In the genomic region with DNA sequence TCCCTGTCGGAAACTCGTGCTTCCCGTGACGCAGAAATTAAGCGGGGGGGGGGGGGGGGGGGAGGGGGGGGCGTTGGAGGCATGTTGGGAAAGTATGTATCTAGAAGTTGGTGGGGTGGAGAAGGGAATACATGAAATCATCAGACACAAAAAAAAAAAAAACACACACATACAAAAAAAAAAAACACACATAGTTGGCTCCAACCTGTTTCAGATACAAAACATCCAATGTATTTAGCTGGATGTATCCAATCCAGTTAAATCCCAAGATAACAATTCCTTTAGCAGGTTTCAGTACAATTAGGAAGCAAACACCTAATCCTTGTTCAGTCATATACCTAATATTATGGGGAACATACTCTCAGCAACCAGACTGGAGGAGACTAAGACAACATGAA, we compare ENCODE assay signal across 8 cellular contexts. TPM values are rescaled to one million over a fixed set of nuclear protein-coding genes. Genes with fewer than 3 reads are reported as not detected.
A peak's percentile ranks its signal among the peaks of the same experiment; 100 is the strongest.
DNase-seq lines count a peak whose midpoint lies in the region; ATAC-seq and TF ChIP-seq lines count a peak whose summit lies in the region.

No MANE protein-coding gene starts in this region.

- DNase-seq in MG63, result no peak
- DNase-seq in nephron progenitor cell, result no peak
- DNase-seq in NCI-H146 (lab: John Stamatoyannopoulos, UW), result no peak
- DNase-seq in NCI-H69 (lab: John Stamatoyannopoulos, UW), result no peak

- peak overlapping the region; percentile 97 for H3K27ac Mint-ChIP-seq in nephron progenitor cell

- H3K27ac ChIP-seq in BLaER1 treated with 17β-estradiol and CSF1 and Interleukin-3, amounts not matched to agents 10 nM and 100 nM, result peak overlapping the region; percentile 78 to 91 (median 86); a peak in 21 of 22 replicates
- peak overlapping the region; percentile 98 for H3K27ac ChIP-seq in ectodermal cell (ENCODE audit: insufficient read depth, low read depth, low read length, poor library complexity, severe bottlenecking)

- no peaks in the 10 kb centered on the region for H3K27me3 ChIP-seq in BLaER1 treated with 17β-estradiol and CSF1 and Interleukin-3, amounts not matched to agents 10 nM and 100 nM
- H3K27me3 ChIP-seq in MG63 (no peaks in the 10 kb centered on the region), ectodermal cell (ENCODE audit: control insufficient read depth, insufficient read depth, low read length, poor library complexity, severe bottlenecking) (no peaks in the 10 kb centered on the region)

- H3K4me3 ChIP-seq in BLaER1 treated with 17β-estradiol and CSF1 and Interleukin-3, amounts not matched to agents 10 nM and 100 nM, result peak overlapping the region; percentile 68 to 93 (median 86)
- H3K4me3 ChIP-seq in MG63, result peak overlapping the region; percentile 82
- H3K4me3 ChIP-seq in ectodermal cell (ENCODE audit: insufficient read depth, low read depth, low read length), result peak overlapping the region; percentile 80

- ATAC-seq in HG03039 (IDR thresholded peaks at IDR 0.05; ENCODE audit: unreplicated experiment), result no peak
- no peak for ATAC-seq in GM21825 (IDR thresholded peaks at IDR 0.05; ENCODE audit: unreplicated experiment)

- H3K27me3 Mint-ChIP-seq in nephron progenitor cell (ENCODE audit: low read depth, poor library complexity), result no peaks in the 10 kb centered on the region

- peak overlapping the region; percentile 91 for H3K4me3 Mint-ChIP-seq in nephron progenitor cell

- 13% methylated on average over 4 of the region's 6 CpGs; no CpG with 5 or more reads in 1 of the 2 experiments for WGBS in ectodermal cell, 2 experiments

- H3K4me2 ChIP-seq in BLaER1 treated with 17β-estradiol and CSF1 and Interleukin-3, amounts not matched to agents 10 nM and 100 nM, result peak overlapping the region; percentile 59 to 92 (median 67)

- peaks cover 0 to 30% (median 11%) of the 10 kb centered on the region in 11 experiments; a peak in 10 of 22 replicates for H4K20me1 ChIP-seq in BLaER1 treated with 17β-estradiol and CSF1 and Interleukin-3, amounts not matched to agents 10 nM and 100 nM

- peaks cover 37 to 55% (median 48%) of the 10 kb centered on the region in 10 experiments for H3K4me1 ChIP-seq in BLaER1 treated with 17β-estradiol and CSF1 and Interleukin-3, amounts not matched to agents 10 nM and 100 nM
- peaks cover 14% of the 10 kb centered on the region for H3K4me1 ChIP-seq in ectodermal cell (ENCODE audit: control insufficient read depth, insufficient read depth, low read length)

- H3K9me3 ChIP-seq in BLaER1 treated with 17β-estradiol and CSF1 and Interleukin-3, amounts not matched to agents 10 nM and 100 nM (replicated peaks in 1 of 11), result no peaks in the 10 kb centered on the region
- no peaks in the 10 kb centered on the region for H3K9me3 ChIP-seq in MG63
- no peaks in the 10 kb centered on the region for H3K9me3 ChIP-seq in ectodermal cell (ENCODE audit: control insufficient read depth, low read length)

- H3K9me3 Mint-ChIP-seq in nephron progenitor cell, result no peaks in the 10 kb centered on the region

- H3K9ac ChIP-seq in BLaER1 treated with 17β-estradiol and CSF1 and Interleukin-3, amounts not matched to agents 10 nM and 100 nM, result peak overlapping the region; percentile 81 to 92 (median 87); a peak in 21 of 22 replicates

- TF ChIP-seq CTCF in nephron progenitor cell (IDR thresholded peaks at IDR 0.05), result no peak

- no peaks in the 10 kb centered on the region for H3K36me3 Mint-ChIP-seq in nephron progenitor cell (ENCODE audit: low read depth)

- peaks cover 41% of the 10 kb centered on the region for H3K4me1 Mint-ChIP-seq in nephron progenitor cell

- peaks cover 0 to 2% (median 0%) of the 10 kb centered on the region in 11 experiments; a peak in 1 of 22 replicates for H3K36me3 ChIP-seq in BLaER1 treated with 17β-estradiol and CSF1 and Interleukin-3, amounts not matched to agents 10 nM and 100 nM
- H3K36me3 ChIP-seq in MG63 (no peaks in the 10 kb centered on the region), ectodermal cell (ENCODE audit: control insufficient read depth, insufficient read depth, low read length) (no peaks in the 10 kb centered on the region)

RNA-seq across cellular contexts. Expression of gene FAM222B, which starts 29.6 kb away (rescaled TPM):
- 0.05 and 0.46 TPM in 2 replicates for total RNA-seq in MG63 (2014; rRNA removed; shearing (Covaris generic); ENCODE audit: low replicate concordance)
- 43.4 TPM for polyA plus RNA-seq in ectodermal cell (2013, experiment 1 of 4)
- 45.1 TPM for polyA plus RNA-seq in ectodermal cell (2013, experiment 2 of 4)
- 34.2 TPM for polyA plus RNA-seq in ectodermal cell (2013, experiment 3 of 4)
- polyA plus RNA-seq in ectodermal cell (2013, experiment 4 of 4), result 38.5 TPM

RNA-seq across cellular contexts. Expression of gene ERAL1, which starts 41.8 kb away (rescaled TPM):
- total RNA-seq in MG63 (2014; rRNA removed; shearing (Covaris generic); ENCODE audit: low replicate concordance), result 34.5 and 60.8 TPM in 2 replicates
- polyA plus RNA-seq in ectodermal cell (2013, experiment 1 of 4), result 70.9 TPM
- 71.1 TPM for polyA plus RNA-seq in ectodermal cell (2013, experiment 2 of 4)
- polyA plus RNA-seq in ectodermal cell (2013, experiment 3 of 4), result 59.0 TPM
- 69.5 TPM for polyA plus RNA-seq in ectodermal cell (2013, experiment 4 of 4)
